In the genomic region with DNA sequence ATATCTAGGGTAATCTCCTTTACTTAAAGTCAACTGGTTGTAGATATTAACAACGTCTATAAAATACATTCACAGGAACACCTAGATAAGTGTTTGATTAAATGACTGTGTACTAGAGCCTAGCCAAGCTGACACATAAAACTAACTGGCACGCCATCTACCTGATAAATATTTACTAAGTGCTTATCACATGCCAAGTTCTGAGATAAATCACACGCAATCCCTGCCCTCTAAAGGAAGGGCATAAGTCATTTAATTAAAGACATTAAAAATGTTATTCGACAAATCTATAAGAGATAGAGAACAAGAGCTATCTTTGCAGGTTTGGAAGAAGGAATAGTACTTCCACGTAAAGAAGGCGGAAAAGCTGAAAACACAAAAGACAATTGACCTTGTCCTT, we compare ENCODE assay signal across 21 cellular contexts. TPM values are rescaled to one million over a fixed set of nuclear protein-coding genes. Genes with fewer than 3 reads are reported as not detected.
DNase-seq lines count a peak whose midpoint lies in the region; ATAC-seq and TF ChIP-seq lines count a peak whose summit lies in the region.
"Had no signal": no experiment of that assay in that cellular context is flagged by ENCODE, and none has a peak within 500 bp of the region (broad histone marks: within the 10 kb centered on the region; RNA-seq: fewer than 3 reads in every experiment).

No MANE protein-coding gene starts in this region.

- no peaks in the 10 kb centered on the region for H3K27me3 ChIP-seq in PC-3 (ENCODE audit: low read length)
- H3K27me3 ChIP-seq: esophagus squamous epithelium, gastrocnemius medialis, neural progenitor cell, uterus had no signal

- no peak for TF ChIP-seq CTCF in LNCaP clone FGC (IDR thresholded peaks at IDR 0.05; ENCODE audit: control insufficient read depth, extremely low read depth, insufficient read depth)
- TF ChIP-seq CTCF in PC-3 (conservative IDR thresholded peaks at IDR 0.05; ENCODE audit: low read depth, low read length), result no peak

- no peak overlapping the region for H3K4me3 ChIP-seq in LNCaP clone FGC (ENCODE audit: low read depth, low read length)
- no peak overlapping the region for H3K4me3 ChIP-seq in PC-3 (ENCODE audit: low read length)
- H3K4me3 ChIP-seq: esophagus squamous epithelium, gastrocnemius medialis, neural progenitor cell, uterus had no signal

- H3F3A ChIP-seq in PC-3 (ENCODE audit: low read length, unreplicated experiment), result no peaks in the 10 kb centered on the region

- ATAC-seq in PC-3, result peak; percentile 73
- no peak for ATAC-seq in HG02852 (IDR thresholded peaks at IDR 0.05; ENCODE audit: unreplicated experiment)
- ATAC-seq: activated naive CD4-positive, alpha-beta T cell treated with anti-CD3 and anti-CD28 coated beads, Interleukin-2, amount 50 U/mL, for 72 hours; gastrocnemius medialis; HCT116; Panc1 had no signal

- peak overlapping the region; percentile 79 for H3K27ac ChIP-seq in PC-3 (ENCODE audit: low read length)
- H3K27ac ChIP-seq: C4-2B, esophagus squamous epithelium, gastrocnemius medialis, neural progenitor cell, uterus had no signal

- peak overlapping the region; percentile 47 for H3K9ac ChIP-seq in PC-3 (ENCODE audit: low read length)
- H3K9ac ChIP-seq: neural progenitor cell had no signal

- H4K20me1 ChIP-seq in PC-3 (ENCODE audit: low read length), result no peaks in the 10 kb centered on the region

- H3K4me1 ChIP-seq in PC-3 (ENCODE audit: insufficient read depth, low read length), result peaks cover 40% of the 10 kb centered on the region
- H3K4me1 ChIP-seq: esophagus squamous epithelium, gastrocnemius medialis, uterus had no signal

- no TSS peak for BruUV-seq in PC-3 (replicated peaks; lab: Mats Ljungman, UMichigan)

- peak overlapping the region; percentile 53 for H3K4me2 ChIP-seq in PC-3 (ENCODE audit: low read length)
- H3K4me2 ChIP-seq: neural progenitor cell had no signal

- H2AFZ ChIP-seq in PC-3 (ENCODE audit: low read length), result no peak overlapping the region
- H2AFZ ChIP-seq: neural progenitor cell had no signal

- H3K36me3 ChIP-seq in PC-3 (ENCODE audit: low read depth, low read length), result no peaks in the 10 kb centered on the region
- H3K36me3 ChIP-seq: esophagus squamous epithelium, gastrocnemius medialis, neural progenitor cell, uterus had no signal

- H3K9me3 ChIP-seq in PC-3 (ENCODE audit: low read length), result no peaks in the 10 kb centered on the region
- H3K9me3 ChIP-seq: esophagus squamous epithelium, gastrocnemius medialis, uterus had no signal

- H3K9me2 ChIP-seq in PC-3 (replicated peaks; ENCODE audit: low read length), result no peaks in the 10 kb centered on the region

- POLR2A ChIA-PET in PC-3 (lab: Charles Lee; ENCODE audit: unreplicated experiment), result no interaction called here

- intact Hi-C loops in PC-3 (cut with micrococcal nuclease), result loop anchor here (1.0 kb wide), 2 partner anchors 10 to 112 kb away; no protein-coding TSS in a partner anchor

- CTCF ChIA-PET in PC-3 (lab: Charles Lee), result no interaction called here

- DNase-seq in DMS153 treated with DMSO at 0.1 percent for 48 hours (lab: John Stamatoyannopoulos, UW; ENCODE audit: unreplicated experiment) (peak; percentile 70), LNCaP clone FGC (ENCODE audit: low read depth) (peak; percentile 92), PC-3 (peak; percentile 70), mucosa of gallbladder (ENCODE audit: low spot score) (peak; percentile 43), A172 (ENCODE audit: low spot score) (no peak), glomerular visceral epithelial cell (ENCODE audit: extremely low spot score) (no peak), T-helper 1 cell (no peak)
- DNase-seq: activated CD4-positive, alpha-beta T cell treated with anti-CD3 and anti-CD28 coated beads, Interleukin-2, amount 50 U/mL, for 48 hours; aorta; caudate nucleus; esophagus squamous epithelium; gastrocnemius medialis; islet precursor cell; NK-92 treated with Interleukin-12 subunit alpha and Interleukin-12 subunit beta, amount 100 ng/mL, for 24 hours; uterus had no signal

- no peaks in the 10 kb centered on the region for H3K79me2 ChIP-seq in PC-3 (ENCODE audit: low read length)

RNA-seq across cellular contexts. Expression of a gene that starts 11.1 kb away (rescaled TPM):
- total RNA-seq in PC-3 (2014; rRNA removed), result 22.5 and 26.0 TPM in 2 replicates
- total RNA-seq in mucosa of gallbladder, result 8.7 TPM
- total RNA-seq in A172 (2014; rRNA removed; shearing (Covaris generic)), result 85.0 and 99.1 TPM in 2 replicates

Comparison
In these comparisons a context has a peak if more than half of its experiments do, and no peak if none do; other contexts are left out.
1. DNase-seq: peak in DMS153 treated with DMSO at 0.1 percent for 48 hours (single experiment), LNCaP clone FGC (single experiment), PC-3 (single experiment) and mucosa of gallbladder (single experiment); none in A172 (single experiment), glomerular visceral epithelial cell (single experiment) and T-helper 1 cell (0 of 5).